In genomic region chr9:14831661-14832060, GRCh38 we compare ENCODE assay signal across 19 cellular contexts.
DNase-seq lines count a peak whose midpoint lies in the region; ATAC-seq and TF ChIP-seq lines count a peak whose summit lies in the region.
"Had no signal": no experiment of that assay in that cellular context is flagged by ENCODE, and none has a peak within 500 bp of the region (broad histone marks: within the 10 kb centered on the region; RNA-seq: fewer than 3 reads in every experiment).

No MANE protein-coding gene starts in this region.

- H3K9me3 Mint-ChIP-seq in GM23338: peaks cover 8% of the 10 kb centered on the region; the same call in 1 of the 3 replicates
- H3K9me3 Mint-ChIP-seq: CD8-positive, alpha-beta T cell had no signal

- H3K4me2 ChIP-seq in GM23338: no peak overlapping the region
- H3K4me2 ChIP-seq: BLaER1 treated with 17β-estradiol and CSF1 and Interleukin-3, amounts not matched to agents 10 nM and 100 nM had no signal

- no peaks in the 10 kb centered on the region for H3K27me3 ChIP-seq in GM23338 (ENCODE audit: insufficient read depth)
- H3K27me3 ChIP-seq in esophagus muscularis mucosa: no peaks in the 10 kb centered on the region
- H3K27me3 ChIP-seq in testis: no peaks in the 10 kb centered on the region
- H3K27me3 ChIP-seq: BLaER1 treated with 17β-estradiol and CSF1 and Interleukin-3, amounts not matched to agents 10 nM and 100 nM had no signal

- ATAC-seq in GM23338 (no peak), GM18511 (IDR thresholded peaks at IDR 0.05; ENCODE audit: unreplicated experiment) (no peak)
- ATAC-seq: CD8-positive, alpha-beta T cell; GM12878 had no signal

- TF ChIP-seq POLR2A in esophagus muscularis mucosa (IDR thresholded peaks at IDR 0.05; ENCODE audit: low read depth): no peak
- no peak for TF ChIP-seq POLR2A in testis (IDR thresholded peaks at IDR 0.05)

- H3K9me2 ChIP-seq in GM23338 (ENCODE audit: insufficient read depth): 0 out of 2 replicates have a peak, but pooled peaks cover 2% of the 10 kb centered on the region

- no peak overlapping the region for H3K27ac Mint-ChIP-seq in GM23338
- H3K27ac Mint-ChIP-seq: B cell; CD8-positive, alpha-beta T cell had no signal

- peaks cover 4% of the 10 kb centered on the region for H3K27me3 Mint-ChIP-seq in GM23338 (ENCODE audit: insufficient read depth, low read depth, poor library complexity)

- H3K4me1 ChIP-seq in GM23338 (ENCODE audit: insufficient read depth): no peaks in the 10 kb centered on the region
- no peaks in the 10 kb centered on the region for H3K4me1 ChIP-seq in esophagus muscularis mucosa
- no peaks in the 10 kb centered on the region for H3K4me1 ChIP-seq in testis
- H3K4me1 ChIP-seq: BLaER1 treated with 17β-estradiol and CSF1 and Interleukin-3, amounts not matched to agents 10 nM and 100 nM had no signal

- no peaks in the 10 kb centered on the region for H4K20me1 ChIP-seq in GM23338 (replicated peaks; ENCODE audit: insufficient read depth)
- H4K20me1 ChIP-seq: BLaER1 treated with 17β-estradiol and CSF1 and Interleukin-3, amounts not matched to agents 10 nM and 100 nM had no signal

- 0 out of 4 replicates have a peak, but pooled peaks of 1 of the 2 experiments have one; percentile 8 for TF ChIP-seq CTCF in GM23338 (conservative IDR thresholded peaks at IDR 0.05; ENCODE audit: low read depth in 2 of 2)
- no peak for TF ChIP-seq CTCF in esophagus muscularis mucosa (IDR thresholded peaks at IDR 0.05)
- no peak for TF ChIP-seq CTCF in testis (IDR thresholded peaks at IDR 0.05)

- H2AFZ ChIP-seq in GM23338: no peak overlapping the region
- H2AFZ ChIP-seq: GM23248 had no signal

- DNase-seq in EH (ENCODE audit: low read depth) (peak; percentile 16), GM23338 (ENCODE audit: low spot score) (peak; percentile 5), esophagus muscularis mucosa (ENCODE audit: extremely low spot score) (peak; percentile 53), testis (peak; percentile 30), UCSD-AML1 (lab: John Stamatoyannopoulos, UW; ENCODE audit: unreplicated experiment) (no peak), NCI-H2196 (lab: John Stamatoyannopoulos, UW; ENCODE audit: unreplicated experiment) (no peak)
- DNase-seq: 8988T; CD8-positive, alpha-beta T cell; DMS 273 treated with DMSO at 0.1 percent for 48 hours; DMS53; GM23248; HCEC 1CT; IMR-90; KBM-7 had no signal

- H3F3A ChIP-seq in GM23338 (replicated peaks; ENCODE audit: low read depth): no peaks in the 10 kb centered on the region

- intact Hi-C loops in esophagus muscularis mucosa (cut with DNase I) (no loop called here), testis (cut with DNase I; ENCODE audit: low total_unique reads) (no loop called here)

- 95% methylated on average over 14 of the region's 14 CpGs for WGBS in esophagus muscularis mucosa
- whole genome bisulfite sequencing in testis, 2 donors: 44 to 66% methylated on average over 14 of the region's 14 CpGs

- no peaks in the 10 kb centered on the region for H3K79me2 ChIP-seq in GM23338 (replicated peaks; ENCODE audit: insufficient read depth)

- no peaks in the 10 kb centered on the region for H3K36me3 ChIP-seq in GM23338 (ENCODE audit: insufficient read depth)
- no peaks in the 10 kb centered on the region for H3K36me3 ChIP-seq in esophagus muscularis mucosa
- no peaks in the 10 kb centered on the region for H3K36me3 ChIP-seq in testis (ENCODE audit: low read depth, missing control alignments)
- H3K36me3 ChIP-seq: BLaER1 treated with 17β-estradiol and CSF1 and Interleukin-3, amounts not matched to agents 10 nM and 100 nM had no signal

- H3K4me3 ChIP-seq in GM23338 (no peak overlapping the region), esophagus muscularis mucosa (no peak overlapping the region), testis (no peak overlapping the region)
- H3K4me3 ChIP-seq: BLaER1 treated with 17β-estradiol and CSF1 and Interleukin-3, amounts not matched to agents 10 nM and 100 nM; GM12878; GM23248 had no signal

- no peak for TF ChIP-seq EP300 in esophagus muscularis mucosa (IDR thresholded peaks at IDR 0.05)

- no peak overlapping the region for H3K4me3 Mint-ChIP-seq in GM23338
- H3K4me3 Mint-ChIP-seq: B cell; CD8-positive, alpha-beta T cell had no signal

- H3K27ac ChIP-seq in GM23338 (ENCODE audit: low read depth): no peak overlapping the region
- no peak overlapping the region for H3K27ac ChIP-seq in esophagus muscularis mucosa (replicated peaks in 1 of 4)
- H3K27ac ChIP-seq in testis: no peak overlapping the region
- H3K27ac ChIP-seq: BLaER1 treated with 17β-estradiol and CSF1 and Interleukin-3, amounts not matched to agents 10 nM and 100 nM; GM23248; HL-60 had no signal

- peaks cover 13% of the 10 kb centered on the region for H3K36me3 Mint-ChIP-seq in GM23338 (ENCODE audit: low read depth)
- H3K36me3 Mint-ChIP-seq: CD8-positive, alpha-beta T cell had no signal

- H3K9me3 ChIP-seq in esophagus muscularis mucosa (no peaks in the 10 kb centered on the region), testis (no peaks in the 10 kb centered on the region)

- peaks cover 2% of the 10 kb centered on the region; the same call in 1 of the 3 replicates for H3K4me1 Mint-ChIP-seq in GM23338
- H3K4me1 Mint-ChIP-seq: B cell had no signal

TF ChIP-seq in GM23338, 12 proteins besides CTCF, POLR2A, EP300 and RAD21 (continues in another document):
- no peak for TF ChIP-seq EZH2phosphoT487 (IDR thresholded peaks at IDR 0.05; ENCODE audit: unreplicated experiment)
- TF ChIP-seq NANOG (IDR thresholded peaks at IDR 0.05; ENCODE audit: borderline replicate concordance): no peak
- no peak for TF ChIP-seq ZNF462 (CRISPR knock-in tag; IDR thresholded peaks at IDR 0.05)
- TF ChIP-seq EZH2 (IDR thresholded peaks at IDR 0.05; ENCODE audit: low read depth, unreplicated experiment): no peak
- TF ChIP-seq CREB1 (CRISPR knock-in tag; IDR thresholded peaks at IDR 0.05; ENCODE audit: low read depth): no peak
- no peak for TF ChIP-seq STAT1 (IDR thresholded peaks at IDR 0.05; ENCODE audit: unreplicated experiment)
- TF ChIP-seq ZNF114 (CRISPR knock-in tag; IDR thresholded peaks at IDR 0.05): no peak
- TF ChIP-seq POLR2AphosphoS5 (IDR thresholded peaks at IDR 0.05; ENCODE audit: low read depth): no peak
- TF ChIP-seq ZNF331 (CRISPR knock-in tag; IDR thresholded peaks at IDR 0.05; ENCODE audit: low read depth): no peak

Comparison
In these comparisons a context has a peak if more than half of its experiments do, and no peak if none do; other contexts are left out.
1. DNase-seq: peak in EH (single experiment), GM23338 (single experiment), esophagus muscularis mucosa (single experiment) and testis (single experiment); none in UCSD-AML1 (single experiment) and NCI-H2196 (single experiment).